1 cellular context compared by ENCODE assay signal in the genomic region with DNA sequence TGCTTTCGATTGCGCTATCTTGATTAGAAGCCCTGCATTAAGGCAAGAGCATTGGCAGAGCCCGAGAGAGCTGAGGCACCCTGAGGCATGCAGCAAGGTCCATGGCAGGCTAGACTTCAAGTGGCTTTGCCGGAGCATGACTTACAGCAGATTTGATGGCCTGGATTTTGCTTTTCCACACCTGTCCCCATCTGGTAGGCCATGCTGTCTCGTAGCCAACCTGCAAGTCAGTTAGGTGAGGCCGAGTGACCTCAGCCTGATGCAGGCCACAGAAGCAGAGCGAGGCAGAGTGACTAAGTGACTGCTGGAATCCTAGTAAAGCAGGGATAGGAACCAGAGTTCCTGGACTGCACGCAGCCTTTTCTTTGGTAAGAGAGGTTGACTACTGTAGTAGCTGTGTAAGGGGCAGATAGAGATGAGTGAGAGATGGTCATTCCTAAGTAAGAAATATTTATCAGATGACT.
TF ChIP-seq lines count a peak whose summit lies in the region.

No MANE protein-coding gene starts in this region.

TF ChIP-seq in HepG2, 621 proteins besides CTCF, POLR2A, EP300 and RAD21 (continued from another document):
- TF ChIP-seq, protein P1, sequence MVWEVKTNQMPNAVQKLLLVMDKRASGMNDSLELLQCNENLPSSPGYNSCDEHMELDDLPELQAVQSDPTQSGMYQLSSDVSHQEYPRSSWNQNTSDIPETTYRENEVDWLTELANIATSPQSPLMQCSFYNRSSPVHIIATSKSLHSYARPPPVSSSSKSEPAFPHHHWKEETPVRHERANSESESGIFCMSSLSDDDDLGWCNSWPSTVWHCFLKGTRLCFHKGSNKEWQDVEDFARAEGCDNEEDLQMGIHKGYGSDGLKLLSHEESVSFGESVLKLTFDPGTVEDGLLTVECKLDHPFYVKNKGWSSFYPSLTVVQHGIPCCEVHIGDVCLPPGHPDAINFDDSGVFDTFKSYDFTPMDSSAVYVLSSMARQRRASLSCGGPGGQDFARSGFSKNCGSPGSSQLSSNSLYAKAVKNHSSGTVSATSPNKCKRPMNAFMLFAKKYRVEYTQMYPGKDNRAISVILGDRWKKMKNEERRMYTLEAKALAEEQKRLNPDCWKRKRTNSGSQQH (CRISPR knock-in tag; IDR thresholded peaks at IDR 0.05; ENCODE audit: low read depth) = no peak
- TF ChIP-seq TBL1XR1 (IDR thresholded peaks at IDR 0.05; ENCODE audit: borderline replicate concordance, low read length, partially characterized antibody) (no peak), ZMYM3 (CRISPR knock-in tag; IDR thresholded peaks at IDR 0.05) (no peak), NCOR1 (IDR thresholded peaks at IDR 0.05; ENCODE audit: borderline replicate concordance, low read length) (no peak), ZNF713 (CRISPR knock-in tag; IDR thresholded peaks at IDR 0.05) (no peak), ZNF782 (CRISPR knock-in tag; IDR thresholded peaks at IDR 0.05; ENCODE audit: borderline replicate concordance) (no peak)
- TF ChIP-seq, protein P2, sequence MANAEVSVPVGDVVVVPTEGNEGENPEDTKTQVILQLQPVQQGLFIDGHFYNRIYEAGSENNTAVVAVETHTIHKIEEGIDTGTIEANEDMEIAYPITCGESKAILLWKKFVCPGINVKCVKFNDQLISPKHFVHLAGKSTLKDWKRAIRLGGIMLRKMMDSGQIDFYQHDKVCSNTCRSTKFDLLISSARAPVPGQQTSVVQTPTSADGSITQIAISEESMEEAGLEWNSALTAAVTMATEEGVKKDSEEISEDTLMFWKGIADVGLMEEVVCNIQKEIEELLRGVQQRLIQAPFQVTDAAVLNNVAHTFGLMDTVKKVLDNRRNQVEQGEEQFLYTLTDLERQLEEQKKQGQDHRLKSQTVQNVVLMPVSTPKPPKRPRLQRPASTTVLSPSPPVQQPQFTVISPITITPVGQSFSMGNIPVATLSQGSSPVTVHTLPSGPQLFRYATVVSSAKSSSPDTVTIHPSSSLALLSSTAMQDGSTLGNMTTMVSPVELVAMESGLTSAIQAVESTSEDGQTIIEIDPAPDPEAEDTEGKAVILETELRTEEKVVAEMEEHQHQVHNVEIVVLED (CRISPR knock-in tag; IDR thresholded peaks at IDR 0.05; ENCODE audit: borderline replicate concordance) = no peak
